Comparison of ENCODE assay signal across 17 cellular contexts in genomic region chr1:33244143-33244808, GRCh38. TPM values are rescaled to one million over a fixed set of nuclear protein-coding genes. Genes with fewer than 3 reads are reported as not detected.
DNase-seq lines count a peak whose midpoint lies in the region; TF ChIP-seq lines count a peak whose summit lies in the region.
"Had no signal": no experiment of that assay in that cellular context is flagged by ENCODE, and none has a peak within 500 bp of the region (broad histone marks: within the 10 kb centered on the region; RNA-seq: fewer than 3 reads in every experiment).

No MANE protein-coding gene starts in this region.

- peaks cover 13% of the 10 kb centered on the region for H3K4me1 Mint-ChIP-seq in MCF 10A (ENCODE audit: insufficient read depth, unreplicated experiment)
- peaks cover 50% of the 10 kb centered on the region for H3K4me1 Mint-ChIP-seq in mesothelial cell of epicardium
- H3K4me1 Mint-ChIP-seq in activated CD4-positive, alpha-beta T cell treated with anti-CD3 and anti-CD28 coated beads, Interleukin-2, amount 10 ng/mL, durations not matched to agents 7 days and 5 days = no peaks in the 10 kb centered on the region

- H3K9me3 Mint-ChIP-seq in MCF 10A (ENCODE audit: unreplicated experiment) (no peaks in the 10 kb centered on the region), mesothelial cell of epicardium (no peaks in the 10 kb centered on the region)
- no peaks in the 10 kb centered on the region for H3K9me3 Mint-ChIP-seq in activated CD4-positive, alpha-beta T cell treated with anti-CD3 and anti-CD28 coated beads, Interleukin-2, amount 10 ng/mL, durations not matched to agents 7 days and 5 days
- H3K9me3 Mint-ChIP-seq: CD14-positive monocyte, nephron progenitor cell had no signal

- peak; percentile 86 for DNase-seq in ELR (ENCODE audit: low read depth)
- DNase-seq in NCI-H226 = peak; percentile 12
- DNase-seq in MCF 10A (ENCODE audit: unreplicated experiment) = peak; percentile 55
- DNase-seq in mesothelial cell of epicardium (ENCODE audit: low spot score in 2 of 2, unreplicated experiment in 2 of 2) = no peak
- DNase-seq in NOMO-1 treated with DMSO at 0.1 percent for 48 hours (lab: John Stamatoyannopoulos, UW; ENCODE audit: unreplicated experiment) = no peak
- DNase-seq in 8988T = no peak
- no peak for DNase-seq in retina
- no peak for DNase-seq in activated CD4-positive, alpha-beta T cell treated with anti-CD3 and anti-CD28 coated beads, Interleukin-2, amount 10 ng/mL, durations not matched to agents 7 days and 5 days
- DNase-seq: activated CD8-positive, alpha-beta memory T cell treated with anti-CD3 and anti-CD28 coated beads, Interleukin-2, amount 50 U/mL, for 48 hours; dorsolateral prefrontal cortex; gastrocnemius medialis; HCEC 1CT; left colon; NCI-H1105; nephron progenitor cell; substantia nigra had no signal

- TF ChIP-seq CTCF in MCF 10A (IDR thresholded peaks at IDR 0.05; ENCODE audit: unreplicated experiment) = no peak
- TF ChIP-seq CTCF in mesothelial cell of epicardium (IDR thresholded peaks at IDR 0.05; ENCODE audit: unreplicated experiment) = no peak

- H3K4me3 Mint-ChIP-seq in MCF 10A (ENCODE audit: unreplicated experiment) = no peak overlapping the region
- no peak overlapping the region for H3K4me3 Mint-ChIP-seq in mesothelial cell of epicardium
- H3K4me3 Mint-ChIP-seq in activated CD4-positive, alpha-beta T cell treated with anti-CD3 and anti-CD28 coated beads, Interleukin-2, amount 10 ng/mL, durations not matched to agents 7 days and 5 days = no peak overlapping the region
- H3K4me3 Mint-ChIP-seq: CD14-positive monocyte, nephron progenitor cell had no signal

- POLR2A ChIA-PET in MCF 10A (lab: Yijun Ruan, JAX) = interaction anchor here (0.6 to 1.0 kb wide), 3 partner anchors 8 to 110 kb away, joined by 3 read pairs; no protein-coding TSS in a partner anchor
- POLR2A ChIA-PET in activated CD4-positive, alpha-beta T cell treated with anti-CD3 and anti-CD28 coated beads, Interleukin-2, amount 10 ng/mL, durations not matched to agents 7 days and 5 days (lab: Charles Lee) = no interaction called here

- H3K27me3 Mint-ChIP-seq in MCF 10A (ENCODE audit: insufficient read depth, unreplicated experiment) = peaks cover 5% of the 10 kb centered on the region
- no peaks in the 10 kb centered on the region for H3K27me3 Mint-ChIP-seq in mesothelial cell of epicardium (ENCODE audit: low read depth)
- H3K27me3 Mint-ChIP-seq in activated CD4-positive, alpha-beta T cell treated with anti-CD3 and anti-CD28 coated beads, Interleukin-2, amount 10 ng/mL, durations not matched to agents 7 days and 5 days = peaks cover 26% of the 10 kb centered on the region

- CTCF ChIA-PET in MCF 10A (lab: Yijun Ruan, JAX) = interaction anchor here (0.5 to 0.9 kb wide), 3 partner anchors 15 to 185 kb away, joined by 3 to 4 read pairs (median 3); no protein-coding TSS in a partner anchor
- CTCF ChIA-PET in activated CD4-positive, alpha-beta T cell treated with anti-CD3 and anti-CD28 coated beads, Interleukin-2, amount 10 ng/mL, durations not matched to agents 7 days and 5 days (lab: Charles Lee) = no interaction called here

- peak overlapping the region; percentile 9 for H3K27ac Mint-ChIP-seq in MCF 10A (ENCODE audit: low read depth, unreplicated experiment)
- peak overlapping the region; percentile 90 for H3K27ac Mint-ChIP-seq in mesothelial cell of epicardium
- H3K27ac Mint-ChIP-seq in activated CD4-positive, alpha-beta T cell treated with anti-CD3 and anti-CD28 coated beads, Interleukin-2, amount 10 ng/mL, durations not matched to agents 7 days and 5 days = no peak overlapping the region
- H3K27ac Mint-ChIP-seq: nephron progenitor cell had no signal

- BruUV-seq in MCF 10A (replicated peaks; lab: Mats Ljungman, UMichigan) = no TSS peak

- intact Hi-C loops in MCF 10A (cut with micrococcal nuclease) = no loop called here

- no peaks in the 10 kb centered on the region for H3K36me3 Mint-ChIP-seq in MCF 10A (ENCODE audit: insufficient read depth, unreplicated experiment)
- H3K36me3 Mint-ChIP-seq in mesothelial cell of epicardium = no peaks in the 10 kb centered on the region
- no peaks in the 10 kb centered on the region for H3K36me3 Mint-ChIP-seq in activated CD4-positive, alpha-beta T cell treated with anti-CD3 and anti-CD28 coated beads, Interleukin-2, amount 10 ng/mL, durations not matched to agents 7 days and 5 days (ENCODE audit: low read depth)
- H3K36me3 Mint-ChIP-seq: CD14-positive monocyte had no signal

RNA-seq across cellular contexts. Expression of gene ZNF362, which starts 12.0 kb away (rescaled TPM):
- 14.8 and 15.8 TPM in 2 replicates for total RNA-seq in MCF 10A (2022)
- 112 to 114 TPM (median 113 TPM) in 3 replicates for total RNA-seq in mesothelial cell of epicardium
- 10 to 100 TPM; 21.4 to 21.8 TPM for total RNA-seq in activated CD4-positive, alpha-beta T cell treated with anti-CD3 and anti-CD28 coated beads, Interleukin-2, amount 10 ng/mL, durations not matched to agents 7 days and 5 days

Comparison
In these comparisons a context has a peak if more than half of its experiments do, and no peak if none do; other contexts are left out.
1. DNase-seq: peak in ELR (single experiment), NCI-H226 (single experiment) and MCF 10A (single experiment); none in mesothelial cell of epicardium (0 of 2), NOMO-1 treated with DMSO at 0.1 percent for 48 hours (single experiment), 8988T (single experiment), retina (single experiment) and activated CD4-positive, alpha-beta T cell treated with anti-CD3 and anti-CD28 coated beads, Interleukin-2, amount 10 ng/mL, durations not matched to agents 7 days and 5 days (single experiment).